In genomic region chr1:170155055-170155454, GRCh38 we compare ENCODE assay signal across 10 cellular contexts. TPM values are rescaled to one million over a fixed set of nuclear protein-coding genes. Genes with fewer than 3 reads are reported as not detected.
"Had no signal": no experiment of that assay in that cellular context is flagged by ENCODE, and none has a peak within 500 bp of the region (broad histone marks: within the 10 kb centered on the region; RNA-seq: fewer than 3 reads in every experiment).

No MANE protein-coding gene starts in this region.

- H3K27ac Mint-ChIP-seq: HFFc6 had no signal

- ATAC-seq: HCT116, K562 had no signal

- H3K9me3 Mint-ChIP-seq: HFFc6 had no signal

- DNase-seq: GM23248, GOT3, H7, HFFc6, IMR-90 had no signal

- H3K4me3 Mint-ChIP-seq: HFFc6 had no signal

- FAIRE-seq: HTR-8/SVneo, K562 had no signal

RNA-seq across cellular contexts. Expression of gene NTMT2, which starts 9.3 kb away (rescaled TPM):
- total RNA-seq: GM23248, H4, HFFc6, HT-29, IMR-90, K562 had no signal
- polyA plus RNA-seq: GM23248, IMR-90, K562 had no signal
